In the genomic region with DNA sequence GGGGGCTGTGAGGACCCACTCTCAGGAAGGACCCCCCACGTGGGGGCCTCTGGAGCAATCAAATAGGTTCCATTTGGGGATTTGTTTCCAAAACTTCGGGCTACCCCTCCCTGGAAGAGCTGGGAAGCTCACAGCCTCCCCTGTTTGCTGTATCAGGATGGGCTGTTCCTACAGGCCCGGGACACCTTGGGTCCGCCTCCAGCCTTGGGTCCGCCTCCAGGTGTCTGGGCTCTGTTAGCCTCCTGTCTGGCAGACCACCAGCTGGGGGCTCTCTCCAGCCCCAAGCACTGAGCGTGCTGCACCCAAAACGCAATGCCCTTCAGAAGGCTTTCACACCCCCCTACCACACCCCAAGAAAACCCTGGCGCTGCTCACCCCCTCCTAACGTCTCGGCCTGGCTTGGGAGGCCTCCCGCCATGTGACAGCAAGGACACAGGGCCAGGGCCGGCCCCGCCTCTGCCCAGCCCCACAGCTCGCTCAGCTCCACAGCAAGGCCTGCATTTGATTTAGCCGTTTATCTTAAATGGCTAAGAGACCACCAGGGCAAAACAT, we compare ENCODE assay signal across 11 cellular contexts. TPM values are rescaled to one million over a fixed set of nuclear protein-coding genes. Genes with fewer than 3 reads are reported as not detected.
DNase-seq lines count a peak whose midpoint lies in the region; ATAC-seq, FAIRE-seq and TF ChIP-seq lines count a peak whose summit lies in the region.
"Had no signal": no experiment of that assay in that cellular context is flagged by ENCODE, and none has a peak within 500 bp of the region (broad histone marks: within the 10 kb centered on the region; RNA-seq: fewer than 3 reads in every experiment).

No MANE protein-coding gene starts in this region.

- peaks cover 8% of the 10 kb centered on the region; the same call in 1 of the 2 replicates for H3K36me3 ChIP-seq in HUES6 (ENCODE audit: control insufficient read depth, insufficient read depth, low read length)
- H3K36me3 ChIP-seq in K562 (ENCODE audit: control insufficient read depth, insufficient read depth, low read length) = no peaks in the 10 kb centered on the region
- H3K36me3 ChIP-seq in mucosa of descending colon (ENCODE audit: low read depth) = no peaks in the 10 kb centered on the region
- no peaks in the 10 kb centered on the region for H3K36me3 ChIP-seq in MG63

- ATAC-seq in K562 (peak; percentile 40; the same call in 1 of the 3 replicates), mucosa of descending colon (peak; percentile 17)
- ATAC-seq: stimulated activated naive B cell treated with anti-CD40 and anti-IgM and Interleukin-4, amounts not matched to agents 10 μg/mL and 1 μg/mL and 100 μg/mL, for 72 hours had no signal

- BruUV-seq in K562 (replicated peaks; lab: Mats Ljungman, UMichigan) = no TSS peak

- no peak overlapping the region for H2AFZ ChIP-seq in K562 (ENCODE audit: low read depth, low read length)

- H3K9ac ChIP-seq in HUES6 (ENCODE audit: low read length) = peak overlapping the region; percentile 72
- H3K9ac ChIP-seq in K562 (ENCODE audit: insufficient read depth in 1 of 2, low read depth in 2 of 2, low read length in 2 of 2) = no peak overlapping the region

- in situ Hi-C loops in K562 (cut with MboI) = no loop called here

- peak overlapping the region; percentile 73; the same call in 1 of the 2 replicates for H3K27ac ChIP-seq in HUES6 (ENCODE audit: low read depth, low read length)
- no peak overlapping the region for H3K27ac ChIP-seq in K562 (ENCODE audit: extremely low read depth, low read depth, low read length)

- under 1% methylated on average over 12 of the region's 15 CpGs for WGBS in K562 (ENCODE audit: insufficient coverage, low coverage, missing lambda C conversion rate)

- no peaks in the 10 kb centered on the region for H3K9me1 ChIP-seq in K562 (ENCODE audit: control insufficient read depth, insufficient read depth, low read length)

- H3K27me3 ChIP-seq in HUES6 (ENCODE audit: control insufficient read depth, insufficient read depth, low read length) (no peaks in the 10 kb centered on the region), K562 (ENCODE audit: control insufficient read depth in 2 of 2, insufficient read depth in 2 of 2, low read length in 2 of 2) (peaks cover 0 to 7% of the 10 kb centered on the region in 2 experiments; a peak in 1 of 5 replicates), MG63 (no peaks in the 10 kb centered on the region)

- no peak for FAIRE-seq in K562 (lab: Jason Lieb, UNC)

- no peaks in the 10 kb centered on the region for H3K79me2 ChIP-seq in K562 (ENCODE audit: control insufficient read depth, insufficient read depth, low read length)

- CTCF ChIA-PET in K562 (lab: Yijun Ruan, JAX; ENCODE audit: low intra/inter-chr PET ratio) = no interaction called here

- DNase-seq in AG08395 (ENCODE audit: low spot score) = peak; percentile 19
- DNase-seq in K562 (ENCODE audit: extremely low read depth in 1 of 4, low spot score in 3 of 4) = no peak
- no peak for DNase-seq in mucosa of descending colon
- no peak for DNase-seq in MG63
- DNase-seq in NCI-H187 (lab: John Stamatoyannopoulos, UW) = no peak
- DNase-seq in SKM-1 treated with dmso at 0.1 percent for 144 hours (lab: John Stamatoyannopoulos, UW; ENCODE audit: unreplicated experiment) = no peak
- no peak for DNase-seq in NCI-H1694 (lab: John Stamatoyannopoulos, UW)
- DNase-seq: right cardiac atrium; stimulated activated naive B cell treated with anti-CD40 and anti-IgM and Interleukin-4, amounts not matched to agents 10 μg/mL and 1 μg/mL and 100 μg/mL, for 72 hours had no signal

- H3K9me3 ChIP-seq in HUES6 (ENCODE audit: control insufficient read depth, insufficient read depth, low read depth, low read length) = no peaks in the 10 kb centered on the region
- H3K9me3 ChIP-seq in K562 (replicated peaks; ENCODE audit: control insufficient read depth, insufficient read depth, low read depth, low read length) = no peaks in the 10 kb centered on the region
- H3K9me3 ChIP-seq in mucosa of descending colon = no peaks in the 10 kb centered on the region
- H3K9me3 ChIP-seq in MG63 = no peaks in the 10 kb centered on the region

- H4K20me1 ChIP-seq in K562 (replicated peaks; ENCODE audit: control insufficient read depth, insufficient read depth, low read length) = no peaks in the 10 kb centered on the region

- no peak for TF ChIP-seq RAD21 in K562 (CRISPR knock-in tag; conservative IDR thresholded peaks at IDR 0.05 in 1 of 2, IDR thresholded peaks at IDR 0.05 in 1 of 2)

- POLR2A ChIA-PET in K562 (lab: Yijun Ruan, JAX) = no interaction called here

- TF ChIP-seq EP300 in K562 (IDR thresholded peaks at IDR 0.05; ENCODE audit: low read length) = no peak

- intact Hi-C loops in K562 (cut with micrococcal nuclease) = no loop called here
- intact Hi-C loops in mucosa of descending colon (cut with DNase I, micrococcal nuclease) = no loop called here

- H3K4me3 ChIP-seq in HUES6 (ENCODE audit: low read depth, low read length) = peak overlapping the region; percentile 66
- H3K4me3 ChIP-seq in K562 = no peak overlapping the region
- no peak overlapping the region for H3K4me3 ChIP-seq in mucosa of descending colon
- H3K4me3 ChIP-seq in MG63 = no peak overlapping the region

- H3K4me1 ChIP-seq in HUES6 (ENCODE audit: control insufficient read depth, insufficient read depth, low read length) (peaks cover 56% of the 10 kb centered on the region), K562 (replicated peaks in 1 of 2; ENCODE audit: control insufficient read depth in 2 of 2, insufficient read depth in 2 of 2, low read length in 2 of 2) (peaks cover 0 to 3% of the 10 kb centered on the region in 2 experiments; a peak in 1 of 5 replicates), mucosa of descending colon (ENCODE audit: low read depth) (peaks cover 7% of the 10 kb centered on the region)

- TF ChIP-seq POLR2A in K562 (conservative IDR thresholded peaks at IDR 0.05) = no peak

- TF ChIP-seq CTCF in K562 (IDR thresholded peaks at IDR 0.05 in 2 of 3, conservative IDR thresholded peaks at IDR 0.05 in 1 of 3; ENCODE audit: insufficient read depth in 2 of 3, low read depth in 1 of 3, low read length in 3 of 3) (no peak), mucosa of descending colon (IDR thresholded peaks at IDR 0.05) (no peak)

- no peak overlapping the region for H3K4me2 ChIP-seq in K562 (ENCODE audit: insufficient read depth, low read length)

TF ChIP-seq in K562, 482 proteins besides CTCF, POLR2A, EP300 and RAD21:
- TF ChIP-seq, protein P1, sequence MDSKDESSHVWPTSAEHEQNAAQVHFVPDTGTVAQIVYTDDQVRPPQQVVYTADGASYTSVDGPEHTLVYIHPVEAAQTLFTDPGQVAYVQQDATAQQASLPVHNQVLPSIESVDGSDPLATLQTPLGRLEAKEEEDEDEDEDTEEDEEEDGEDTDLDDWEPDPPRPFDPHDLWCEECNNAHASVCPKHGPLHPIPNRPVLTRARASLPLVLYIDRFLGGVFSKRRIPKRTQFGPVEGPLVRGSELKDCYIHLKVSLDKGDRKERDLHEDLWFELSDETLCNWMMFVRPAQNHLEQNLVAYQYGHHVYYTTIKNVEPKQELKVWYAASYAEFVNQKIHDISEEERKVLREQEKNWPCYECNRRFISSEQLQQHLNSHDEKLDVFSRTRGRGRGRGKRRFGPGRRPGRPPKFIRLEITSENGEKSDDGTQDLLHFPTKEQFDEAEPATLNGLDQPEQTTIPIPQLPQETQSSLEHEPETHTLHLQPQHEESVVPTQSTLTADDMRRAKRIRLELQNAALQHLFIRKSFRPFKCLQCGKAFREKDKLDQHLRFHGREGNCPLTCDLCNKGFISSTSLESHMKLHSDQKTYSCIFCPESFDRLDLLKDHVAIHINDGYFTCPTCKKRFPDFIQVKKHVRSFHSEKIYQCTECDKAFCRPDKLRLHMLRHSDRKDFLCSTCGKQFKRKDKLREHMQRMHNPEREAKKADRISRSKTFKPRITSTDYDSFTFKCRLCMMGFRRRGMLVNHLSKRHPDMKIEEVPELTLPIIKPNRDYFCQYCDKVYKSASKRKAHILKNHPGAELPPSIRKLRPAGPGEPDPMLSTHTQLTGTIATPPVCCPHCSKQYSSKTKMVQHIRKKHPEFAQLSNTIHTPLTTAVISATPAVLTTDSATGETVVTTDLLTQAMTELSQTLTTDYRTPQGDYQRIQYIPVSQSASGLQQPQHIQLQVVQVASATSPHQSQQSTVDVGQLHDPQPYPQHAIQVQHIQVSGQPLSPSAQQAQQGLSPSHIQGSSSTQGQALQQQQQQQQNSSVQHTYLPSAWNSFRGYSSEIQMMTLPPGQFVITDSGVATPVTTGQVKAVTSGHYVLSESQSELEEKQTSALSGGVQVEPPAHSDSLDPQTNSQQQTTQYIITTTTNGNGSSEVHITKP (IDR thresholded peaks at IDR 0.05; ENCODE audit: partially characterized antibody) = peak; percentile 42
- TF ChIP-seq KLF13 (tag; IDR thresholded peaks at IDR 0.05; ENCODE audit: borderline replicate concordance, low read depth) = no peak

RNA-seq across cellular contexts. Expression of a gene that starts 40.1 kb away (rescaled TPM):
- not detected in 2 replicates for total RNA-seq in K562 (2011; cell fraction: chromatin; rRNA removed; ENCODE audit: low replicate concordance)
- not detected in 2 replicates for total RNA-seq in K562 (2011; cell fraction: nucleolus; rRNA removed)
- total RNA-seq in K562 (2011; cell fraction: nucleoplasm; rRNA removed) = not detected in 2 replicates
- not detected in 2 replicates for total RNA-seq in K562 (2014; rRNA removed)
- not detected in 2 replicates for total RNA-seq in K562 (2014; rRNA removed; fragmentation: Illumina TruSeq; extraction: Trizol)
- not detected in 2 replicates for total RNA-seq in K562 (2015; rRNA removed; fragmentation: Illumina TruSeq; extraction: Trizol)
- 0.09 and 0.18 TPM in 2 replicates for total RNA-seq in K562 (2021)
- not detected in 2 replicates for polyA plus RNA-seq in K562 (2011; rRNA removed)
- not detected in 2 replicates for polyA plus RNA-seq in K562 (2011; cell fraction: cytosol; rRNA removed)
- polyA plus RNA-seq in K562 (2011; cell fraction: nucleus; rRNA removed) = not detected in 2 replicates
- 0.01 TPM in 1 of 2 replicates, not detected in the other for polyA plus RNA-seq in K562 (2012)
- polyA plus RNA-seq in K562 (2014; fragmentation: Illumina TruSeq; extraction: Trizol) = not detected in 2 replicates
- polyA plus RNA-seq in K562 (2014; fragmentation: Nextera tagmentation; extraction: Ambion mirVana) = not detected
- not detected in 2 replicates for polyA plus RNA-seq in K562 (2014; rRNA removed)
- not detected in 2 replicates for polyA minus RNA-seq in K562 (2011; rRNA and poly(A)+ RNA removed)
- not detected in 2 replicates for polyA minus RNA-seq in K562 (2011; cell fraction: cytosol; rRNA and poly(A)+ RNA removed)
- polyA minus RNA-seq in K562 (2011; cell fraction: nucleus; rRNA and poly(A)+ RNA removed) = not detected in 2 replicates
- total RNA-seq in mucosa of descending colon = 1 to 10 TPM; 2.5 to 5.6 (median 4.9) TPM
- total RNA-seq in MG63 (2014; rRNA removed; shearing (Covaris generic); ENCODE audit: low replicate concordance) = not detected in 2 replicates
- total RNA-seq: NCI-H460 had no signal
